Comparison of ENCODE assay signal across 19 cellular contexts in genomic region chr10:129141492-129141891, GRCh38.
DNase-seq lines count a peak whose midpoint lies in the region; ATAC-seq, FAIRE-seq and TF ChIP-seq lines count a peak whose summit lies in the region.
"Had no signal": no experiment of that assay in that cellular context is flagged by ENCODE, and none has a peak within 500 bp of the region (broad histone marks: within the 10 kb centered on the region; RNA-seq: fewer than 3 reads in every experiment).

No MANE protein-coding gene starts in this region.

- in situ Hi-C loops in HepG2 (cut with HindIII; ENCODE audit: extremely low pct_ligation_motif_present, low pct_unique_long_range_greater_than_20kb), result no loop called here

- ATAC-seq in HepG2 (no peak), right lobe of liver (no peak), SK-N-SH treated with all-trans-retinoic acid at 6 μM for 48 hours (no peak), GM18517 (IDR thresholded peaks at IDR 0.05; ENCODE audit: unreplicated experiment) (no peak), GM21737 (IDR thresholded peaks at IDR 0.05; ENCODE audit: unreplicated experiment) (no peak), right cardiac atrium (no peak)
- ATAC-seq: A549 had no signal

- WGBS in HepG2 (ENCODE audit: low lambda C conversion rate), result 7% methylated on average over 4 of the region's 4 CpGs
- WGBS in right lobe of liver (ENCODE audit: insufficient coverage, low coverage, low lambda C conversion rate, missing lambda C conversion rate), result 42% methylated on average over 4 of the region's 4 CpGs
- 77% methylated on average over 4 of the region's 4 CpGs for WGBS in right cardiac atrium

- H4K20me1 ChIP-seq in HepG2 (ENCODE audit: insufficient read depth, low read length), result no peaks in the 10 kb centered on the region

- no peaks in the 10 kb centered on the region for H3K9me3 ChIP-seq in HepG2 (ENCODE audit: low read length)
- H3K9me3 ChIP-seq in right lobe of liver, result no peaks in the 10 kb centered on the region
- H3K9me3 ChIP-seq in right cardiac atrium (ENCODE audit: control insufficient read depth, low read length), result no peaks in the 10 kb centered on the region
- H3K9me3 ChIP-seq: A549, HAP-1 had no signal

- peaks cover 0 to 29% of the 10 kb centered on the region in 2 experiments; a peak in 2 of 5 replicates for H3K27me3 ChIP-seq in HepG2 (ENCODE audit: control insufficient read depth in 1 of 2, insufficient read depth in 2 of 2, low read length in 2 of 2)
- no peaks in the 10 kb centered on the region for H3K27me3 ChIP-seq in right lobe of liver
- H3K27me3 ChIP-seq in right cardiac atrium (ENCODE audit: control insufficient read depth, insufficient read depth), result no peaks in the 10 kb centered on the region

- no peak for DNase-seq in HepG2 (ENCODE audit: low spot score)
- DNase-seq in right lobe of liver, result no peak
- peak; percentile 12 for DNase-seq in left kidney (ENCODE audit: low read depth, low spot score)
- DNase-seq in right cardiac atrium, result no peak
- DNase-seq: CD4-positive, alpha-beta T cell; DMS153; DMS79; GDM1; GM23248; KG1 had no signal

- no peak for TF ChIP-seq EP300 in HepG2 (IDR thresholded peaks at IDR 0.05; ENCODE audit: low read depth in 2 of 2, low read length in 2 of 2)
- no peak for TF ChIP-seq EP300 in HepG2 (CRISPR knock-in tag; IDR thresholded peaks at IDR 0.05; ENCODE audit: borderline replicate concordance)

- no peak overlapping the region for H3K4me2 ChIP-seq in HepG2 (ENCODE audit: low read depth, low read length)
- H3K4me2 ChIP-seq: A549 had no signal

- no peak for FAIRE-seq in HepG2 (lab: Jason Lieb, UNC)
- FAIRE-seq: A549, GM12892, GM18507 had no signal

- TF ChIP-seq RAD21 in HepG2 (CRISPR knock-in tag; IDR thresholded peaks at IDR 0.05), result no peak

- intact Hi-C loops in HepG2 (cut with micrococcal nuclease; ENCODE audit: unreplicated experiment), result no loop called here
- intact Hi-C loops in right lobe of liver (cut with DNase I), result no loop called here
- intact Hi-C loops in right cardiac atrium (cut with DNase I), result no loop called here

- H3K79me2 ChIP-seq in HepG2 (ENCODE audit: insufficient read depth, low read length), result no peaks in the 10 kb centered on the region

- TF ChIP-seq POLR2A in HepG2 (IDR thresholded peaks at IDR 0.05; ENCODE audit: insufficient read depth in 1 of 2, low read depth in 2 of 2, low read length in 2 of 2) (no peak), right lobe of liver (IDR thresholded peaks at IDR 0.05) (no peak)

- H3K27ac ChIP-seq in HepG2 (ENCODE audit: extremely low read length, insufficient read depth, low read length), result no peak overlapping the region
- no peak overlapping the region for H3K27ac ChIP-seq in right lobe of liver
- no peak overlapping the region for H3K27ac ChIP-seq in right cardiac atrium (ENCODE audit: low read length)
- H3K27ac ChIP-seq: 22Rv1, A549, C4-2B, GM23248 had no signal

- H3K4me1 ChIP-seq in HepG2 (ENCODE audit: insufficient read depth, low read length) (no peaks in the 10 kb centered on the region), right lobe of liver (no peaks in the 10 kb centered on the region), right cardiac atrium (ENCODE audit: control insufficient read depth, insufficient read depth, low read length) (no peaks in the 10 kb centered on the region)
- H3K4me1 ChIP-seq: A549, HAP-1 had no signal

- H3K4me3 ChIP-seq in HepG2 (replicated peaks in 1 of 3; ENCODE audit: insufficient read depth in 1 of 3, low read depth in 2 of 3, low read length in 3 of 3), result no peak overlapping the region
- no peak overlapping the region for H3K4me3 ChIP-seq in right lobe of liver
- no peak overlapping the region for H3K4me3 ChIP-seq in right cardiac atrium (ENCODE audit: low read length)
- H3K4me3 ChIP-seq: A549, GM23248, HAP-1 had no signal

- POLR2A ChIA-PET in HepG2 (lab: Yijun Ruan, JAX), result no interaction called here

- no peak overlapping the region for H2AFZ ChIP-seq in HepG2 (ENCODE audit: low read length)
- H2AFZ ChIP-seq: GM23248 had no signal

- no peak for TF ChIP-seq CTCF in HepG2 (CRISPR knock-in tag; IDR thresholded peaks at IDR 0.05)
- no peak for TF ChIP-seq CTCF in right lobe of liver (IDR thresholded peaks at IDR 0.05)

- CTCF ChIA-PET in HepG2 (lab: Yijun Ruan, JAX; ENCODE audit: low intra/inter-chr PET ratio, low total read pairs), result no interaction called here

- no peak overlapping the region for H3K9ac ChIP-seq in HepG2 (ENCODE audit: insufficient read depth, low read depth, low read length)
- H3K9ac ChIP-seq: GM23248 had no signal

- BruUV-seq in HepG2 (replicated peaks; lab: Mats Ljungman, UMichigan), result no TSS peak

- H3K36me3 ChIP-seq in HepG2 (replicated peaks in 1 of 2; ENCODE audit: control insufficient read depth in 1 of 2, insufficient read depth in 2 of 2, low read length in 2 of 2), result no peaks in the 10 kb centered on the region
- H3K36me3 ChIP-seq in right lobe of liver, result no peaks in the 10 kb centered on the region
- H3K36me3 ChIP-seq: HAP-1 had no signal

TF ChIP-seq in HepG2, 621 proteins besides CTCF, POLR2A, EP300 and RAD21:
- no peak for TF ChIP-seq ATF7-NPFF (CRISPR knock-in tag; IDR thresholded peaks at IDR 0.05; ENCODE audit: low read depth)
- TF ChIP-seq, protein P1, sequence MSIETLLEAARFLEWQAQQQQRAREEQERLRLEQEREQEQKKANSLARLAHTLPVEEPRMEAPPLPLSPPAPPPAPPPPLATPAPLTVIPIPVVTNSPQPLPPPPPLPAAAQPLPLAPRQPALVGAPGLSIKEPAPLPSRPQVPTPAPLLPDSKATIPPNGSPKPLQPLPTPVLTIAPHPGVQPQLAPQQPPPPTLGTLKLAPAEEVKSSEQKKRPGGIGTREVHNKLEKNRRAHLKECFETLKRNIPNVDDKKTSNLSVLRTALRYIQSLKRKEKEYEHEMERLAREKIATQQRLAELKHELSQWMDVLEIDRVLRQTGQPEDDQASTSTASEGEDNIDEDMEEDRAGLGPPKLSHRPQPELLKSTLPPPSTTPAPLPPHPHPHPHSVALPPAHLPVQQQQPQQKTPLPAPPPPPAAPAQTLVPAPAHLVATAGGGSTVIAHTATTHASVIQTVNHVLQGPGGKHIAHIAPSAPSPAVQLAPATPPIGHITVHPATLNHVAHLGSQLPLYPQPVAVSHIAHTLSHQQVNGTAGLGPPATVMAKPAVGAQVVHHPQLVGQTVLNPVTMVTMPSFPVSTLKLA (IDR thresholded peaks at IDR 0.05), result peak; percentile 62
- no peak for TF ChIP-seq ZNF441 (CRISPR knock-in tag; IDR thresholded peaks at IDR 0.05; ENCODE audit: borderline replicate concordance)

TF ChIP-seq in SK-N-SH treated with all-trans-retinoic acid at 6 μM for 48 hours, 23 proteins besides CTCF, POLR2A, EP300 and RAD21:
- TF ChIP-seq ZNF8 (CRISPR knock-in tag; IDR thresholded peaks at IDR 0.05), result no peak
- TF ChIP-seq TCF4 (CRISPR knock-in tag; IDR thresholded peaks at IDR 0.05; ENCODE audit: borderline replicate concordance), result peak; percentile 94
